ENCODE assay signal across 1 cellular context in genomic region chr5:59104400-59105117, GRCh38.
TF ChIP-seq lines count a peak whose summit lies in the region.

No MANE protein-coding gene starts in this region.

TF ChIP-seq in A549, 52 proteins besides CTCF, POLR2A, EP300 and RAD21 (continued from another document):
- no peak for TF ChIP-seq HMGXB4 (CRISPR knock-in tag; IDR thresholded peaks at IDR 0.05; ENCODE audit: borderline replicate concordance)
- peak; percentile 45; the same call in 1 of the 2 replicates for TF ChIP-seq JUNB (IDR thresholded peaks at IDR 0.05)
- no peak for TF ChIP-seq ZSCAN20 (CRISPR knock-in tag; IDR thresholded peaks at IDR 0.05)
- no peak for TF ChIP-seq TFCP2L1 (CRISPR knock-in tag; IDR thresholded peaks at IDR 0.05)
- no peak for TF ChIP-seq ATOH8 (CRISPR knock-in tag; IDR thresholded peaks at IDR 0.05; ENCODE audit: low read depth)
- peak; percentile 89 to 92 for TF ChIP-seq JUN (IDR thresholded peaks at IDR 0.05)
- peak; percentile 89 for TF ChIP-seq EHF (CRISPR knock-in tag; IDR thresholded peaks at IDR 0.05)
- no peak for TF ChIP-seq PHF8 (IDR thresholded peaks at IDR 0.05; ENCODE audit: borderline replicate concordance, low read depth)
- TF ChIP-seq HOXB13 (CRISPR knock-in tag; IDR thresholded peaks at IDR 0.05; ENCODE audit: low read depth), result peak; percentile 84; the same call in 1 of the 2 replicates
- peak; percentile 26 to 78; a peak in 3 of 4 replicates for TF ChIP-seq CEBPB (IDR thresholded peaks at IDR 0.05)
- TF ChIP-seq HOXB5 (CRISPR knock-in tag; IDR thresholded peaks at IDR 0.05), result 0 out of 2 replicates have a peak, but pooled peaks have one; percentile 45
- peak; percentile 92 for TF ChIP-seq GATA3 (IDR thresholded peaks at IDR 0.05; ENCODE audit: borderline replicate concordance)
- TF ChIP-seq MYC (IDR thresholded peaks at IDR 0.05; ENCODE audit: borderline replicate concordance, low read length), result no peak
- 0 out of 2 replicates have a peak, but pooled peaks have one; percentile 7 for TF ChIP-seq FOSL2 (IDR thresholded peaks at IDR 0.05)
- 0 out of 2 replicates have a peak, but pooled peaks have one; percentile 3 for TF ChIP-seq FOSL2 (CRISPR knock-in tag; IDR thresholded peaks at IDR 0.05)
- TF ChIP-seq EHMT2 (IDR thresholded peaks at IDR 0.05; ENCODE audit: low read depth), result no peak
